Comparison of ENCODE assay signal across 17 cellular contexts in genomic region chr12:28156804-28157203, GRCh38.
"Had no signal": no experiment of that assay in that cellular context is flagged by ENCODE, and none has a peak within 500 bp of the region (broad histone marks: within the 10 kb centered on the region; RNA-seq: fewer than 3 reads in every experiment).

No MANE protein-coding gene starts in this region.

- H3K27ac Mint-ChIP-seq: effector memory CD8-positive, alpha-beta T cell; naive thymus-derived CD4-positive, alpha-beta T cell; stimulated activated naive B cell treated with anti-CD40 and anti-IgM and Interleukin-4, amounts not matched to agents 10 μg/mL and 1 μg/mL and 100 μg/mL, for 72 hours had no signal

- H3K9me3 ChIP-seq: esophagus muscularis mucosa, gastrocnemius medialis, stomach, thoracic aorta, transverse colon had no signal

- H3K4me1 ChIP-seq: esophagus muscularis mucosa, gastrocnemius medialis, heart right ventricle, stomach, transverse colon had no signal

- H3K36me3 ChIP-seq: esophagus muscularis mucosa, gastrocnemius medialis, heart right ventricle, stomach, thoracic aorta, transverse colon had no signal

- H3K27ac ChIP-seq: epithelial cell of prostate, esophagus muscularis mucosa, gastrocnemius medialis, heart right ventricle, stomach, thoracic aorta, transverse colon had no signal

- H3K4me3 ChIP-seq: esophagus muscularis mucosa, gastrocnemius medialis, heart right ventricle, stomach, thoracic aorta, transverse colon had no signal

- DNase-seq: effector memory CD8-positive, alpha-beta T cell; gastrocnemius medialis; heart right ventricle; hypothalamus; kidney glomerular epithelial cell; naive thymus-derived CD4-positive, alpha-beta T cell; posterior cingulate gyrus; stimulated activated CD4-positive, alpha-beta T cell treated with anti-CD3 and anti-CD28 coated beads, Interleukin-2, amount 100 ng/mL, for 24 hours; stimulated activated CD4-positive, alpha-beta T cell treated with anti-CD3 and anti-CD28 coated beads, Interleukin-4, amount 100 ng/mL, for 4 hours; stimulated activated naive B cell treated with anti-CD40 and anti-IgM and Interleukin-4, amounts not matched to agents 10 μg/mL and 1 μg/mL and 100 μg/mL, for 72 hours; stomach; substantia nigra; transverse colon had no signal

- H3K27me3 ChIP-seq: esophagus muscularis mucosa, gastrocnemius medialis, heart right ventricle, stomach, transverse colon had no signal

- ATAC-seq: gastrocnemius medialis; heart right ventricle; naive thymus-derived CD4-positive, alpha-beta T cell; sciatic nerve; stimulated activated naive B cell treated with anti-CD40 and anti-IgM and Interleukin-4, amounts not matched to agents 10 μg/mL and 1 μg/mL and 100 μg/mL, for 72 hours had no signal

- H3K4me3 Mint-ChIP-seq: naive thymus-derived CD4-positive, alpha-beta T cell; stimulated activated naive B cell treated with anti-CD40 and anti-IgM and Interleukin-4, amounts not matched to agents 10 μg/mL and 1 μg/mL and 100 μg/mL, for 72 hours had no signal

- H3K9me3 Mint-ChIP-seq: effector memory CD8-positive, alpha-beta T cell had no signal

- H3K27me3 Mint-ChIP-seq: stimulated activated naive B cell treated with anti-CD40 and anti-IgM and Interleukin-4, amounts not matched to agents 10 μg/mL and 1 μg/mL and 100 μg/mL, for 72 hours had no signal

- H3K4me1 Mint-ChIP-seq: naive thymus-derived CD4-positive, alpha-beta T cell; stimulated activated naive B cell treated with anti-CD40 and anti-IgM and Interleukin-4, amounts not matched to agents 10 μg/mL and 1 μg/mL and 100 μg/mL, for 72 hours had no signal
